Comparison of ENCODE assay signal across 15 cellular contexts in the genomic region with DNA sequence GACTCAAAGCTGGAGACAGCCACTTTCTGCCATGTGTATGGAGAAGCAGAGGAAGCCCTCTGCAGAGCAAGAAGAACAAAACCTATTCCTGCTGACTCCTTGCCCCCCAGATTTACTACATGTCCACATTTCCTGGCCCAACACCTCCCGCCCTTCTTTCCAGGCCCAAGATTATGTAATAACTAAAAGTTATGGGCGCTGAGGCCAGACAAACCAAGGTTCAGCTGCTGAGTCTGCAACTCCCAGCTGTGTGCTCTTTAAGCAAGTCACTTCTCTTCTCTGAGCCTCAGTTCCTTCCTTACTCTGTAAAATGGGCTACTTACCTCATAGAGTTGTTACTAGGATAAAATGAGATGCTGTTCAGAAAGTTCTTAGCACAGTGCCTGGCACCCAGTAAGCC. TPM values are rescaled to one million over a fixed set of nuclear protein-coding genes. Genes with fewer than 3 reads are reported as not detected.
DNase-seq lines count a peak whose midpoint lies in the region; ATAC-seq and TF ChIP-seq lines count a peak whose summit lies in the region.
"Had no signal": no experiment of that assay in that cellular context is flagged by ENCODE, and none has a peak within 500 bp of the region (broad histone marks: within the 10 kb centered on the region; RNA-seq: fewer than 3 reads in every experiment).

No MANE protein-coding gene starts in this region.

- CTCF ChIA-PET in T-cell (lab: Charles Lee): interaction anchor here in 1 of 2 donors (0.6 to 1.2 kb wide), 3 partner anchors 20 to 152 kb away, joined by 3 to 4 read pairs (median 3); no protein-coding TSS in a partner anchor

- peaks cover 75% of the 10 kb centered on the region for H3K4me1 Mint-ChIP-seq in activated CD4-positive, alpha-beta T cell treated with anti-CD3 and anti-CD28 coated beads, Interleukin-2, amount 10 ng/mL, durations not matched to agents 24 days and 14 days
- H3K4me1 Mint-ChIP-seq in T-cell: peaks cover 62 to 84% (median 74%) of the 10 kb centered on the region in 3 donors

- no peaks in the 10 kb centered on the region for H3K36me3 ChIP-seq in neutrophil

- peaks cover 63 to 68% of the 10 kb centered on the region in 2 experiments for H3K4me1 ChIP-seq in neutrophil (ENCODE audit: control insufficient read depth in 1 of 2, insufficient read depth in 1 of 2, low read depth in 1 of 2, low read length in 1 of 2)

- no peaks in the 10 kb centered on the region for H3K9me3 Mint-ChIP-seq in activated CD4-positive, alpha-beta T cell treated with anti-CD3 and anti-CD28 coated beads, Interleukin-2, amount 10 ng/mL, durations not matched to agents 24 days and 14 days
- no peaks in the 10 kb centered on the region for H3K9me3 Mint-ChIP-seq in T-cell
- H3K9me3 Mint-ChIP-seq: CD4-positive, alpha-beta memory T cell had no signal

- intact Hi-C loops in activated CD4-positive, alpha-beta T cell treated with anti-CD3 and anti-CD28 coated beads, Interleukin-2, amount 10 ng/mL, durations not matched to agents 24 days and 14 days (cut with micrococcal nuclease): no loop called here

- H3K27me3 ChIP-seq in neutrophil: no peaks in the 10 kb centered on the region

- POLR2A ChIA-PET in T-cell (lab: Charles Lee): no interaction called here

- no peak for DNase-seq in activated CD4-positive, alpha-beta T cell treated with anti-CD3 and anti-CD28 coated beads, Interleukin-2, amount 10 ng/mL, durations not matched to agents 24 days and 14 days
- DNase-seq in activated CD4-positive, alpha-beta T cell treated with anti-CD3 and anti-CD28 coated beads for 4 hours: no peak
- peak; percentile 54 for DNase-seq in GF-D8 (lab: John Stamatoyannopoulos, UW)
- no peak for DNase-seq in T-cell
- no peak for DNase-seq in activated gamma-delta T cell (lab: John Stamatoyannopoulos, UW)
- DNase-seq: AML-193; CD4-positive, alpha-beta memory T cell; NCI-H1105 treated with DMSO at 0.1 percent for 48 hours; NCI-H187; NCI-H69; PC-3; SK-N-SH had no signal

- no peak for ATAC-seq in T-cell (replicated peaks in 1 of 4)
- no peak for ATAC-seq in GM18511 (IDR thresholded peaks at IDR 0.05; ENCODE audit: unreplicated experiment)
- ATAC-seq in HG03196 (IDR thresholded peaks at IDR 0.05; ENCODE audit: unreplicated experiment): no peak
- ATAC-seq: PC-3 had no signal

- peaks cover 4% of the 10 kb centered on the region for H3K36me3 Mint-ChIP-seq in activated CD4-positive, alpha-beta T cell treated with anti-CD3 and anti-CD28 coated beads, Interleukin-2, amount 10 ng/mL, durations not matched to agents 24 days and 14 days (ENCODE audit: low read depth)
- H3K36me3 Mint-ChIP-seq in T-cell: no peaks in the 10 kb centered on the region
- H3K36me3 Mint-ChIP-seq: CD4-positive, alpha-beta memory T cell had no signal

- no peaks in the 10 kb centered on the region for H3K9me3 ChIP-seq in neutrophil
- H3K9me3 ChIP-seq: SK-N-SH had no signal

- H3K4me3 ChIP-seq in neutrophil (ENCODE audit: low read depth in 1 of 2, low read length in 1 of 2): no peak overlapping the region

- no peak overlapping the region for H3K4me3 Mint-ChIP-seq in activated CD4-positive, alpha-beta T cell treated with anti-CD3 and anti-CD28 coated beads, Interleukin-2, amount 10 ng/mL, durations not matched to agents 24 days and 14 days
- no peak overlapping the region for H3K4me3 Mint-ChIP-seq in T-cell

- no peaks in the 10 kb centered on the region for H3K27me3 Mint-ChIP-seq in activated CD4-positive, alpha-beta T cell treated with anti-CD3 and anti-CD28 coated beads, Interleukin-2, amount 10 ng/mL, durations not matched to agents 24 days and 14 days
- no peaks in the 10 kb centered on the region for H3K27me3 Mint-ChIP-seq in T-cell
- H3K27me3 Mint-ChIP-seq: CD4-positive, alpha-beta memory T cell had no signal

- no peak for TF ChIP-seq CTCF in neutrophil (IDR thresholded peaks at IDR 0.05)

- H3K27ac Mint-ChIP-seq in activated CD4-positive, alpha-beta T cell treated with anti-CD3 and anti-CD28 coated beads, Interleukin-2, amount 10 ng/mL, durations not matched to agents 24 days and 14 days: peak overlapping the region; percentile 38
- peak overlapping the region; percentile 13 to 72 for H3K27ac Mint-ChIP-seq in T-cell

- peak overlapping the region; percentile 33 for H3K27ac ChIP-seq in neutrophil

RNA-seq across cellular contexts. Expression of gene PTP4A2, which starts 21.8 kb away (rescaled TPM):
- 363 and 390 TPM in 2 replicates for total RNA-seq in activated CD4-positive, alpha-beta T cell treated with anti-CD3 and anti-CD28 coated beads, Interleukin-2, amount 10 ng/mL, durations not matched to agents 24 days and 14 days
- 100 to 1,000 TPM; 187 to 341 (median 224) TPM for total RNA-seq in T-cell

RNA-seq across cellular contexts. Expression of gene KHDRBS1, which starts 53.7 kb away (rescaled TPM):
- total RNA-seq in activated CD4-positive, alpha-beta T cell treated with anti-CD3 and anti-CD28 coated beads, Interleukin-2, amount 10 ng/mL, durations not matched to agents 24 days and 14 days: 174 and 175 TPM in 2 replicates
- 100 to 1,000 TPM in 3 of 5 donors, 10 to 100 TPM in 2; 98.9 to 115 (median 111) TPM for total RNA-seq in T-cell
